In the genomic region with DNA sequence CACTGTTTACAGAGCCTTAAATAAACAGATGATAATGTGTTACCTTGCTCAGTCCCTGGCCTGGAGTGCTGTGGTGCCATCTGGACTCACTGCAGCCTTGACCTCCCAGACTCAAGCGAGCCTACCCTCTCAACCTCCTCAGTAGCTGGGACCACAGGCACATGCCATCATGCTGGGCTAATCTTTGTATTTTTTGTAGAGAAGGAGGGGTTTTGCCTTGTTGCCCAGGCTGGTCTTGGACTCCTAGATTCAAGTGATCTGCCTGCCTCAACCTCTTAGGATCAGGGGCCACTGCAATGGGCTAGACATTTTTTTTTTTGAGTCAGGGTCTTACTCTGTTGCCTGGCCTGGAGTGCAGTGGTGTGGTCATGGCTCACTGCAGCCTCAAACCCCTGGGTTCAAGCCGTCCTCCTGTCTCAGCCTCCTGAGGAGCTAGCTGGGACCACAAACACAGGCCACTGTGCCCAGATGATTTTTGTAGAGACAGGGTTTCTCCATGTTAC, we compare ENCODE assay signal across 1 cellular context.
A peak's percentile ranks its signal among the peaks of the same experiment; 100 is the strongest.
TF ChIP-seq lines count a peak whose summit lies in the region.

No MANE protein-coding gene starts in this region.

TF ChIP-seq in HepG2, 621 proteins besides CTCF, POLR2A, EP300 and RAD21 (continues in another document):
- TF ChIP-seq ZBTB37 (CRISPR knock-in tag; IDR thresholded peaks at IDR 0.05), result no peak
- TF ChIP-seq NR2F6 (IDR thresholded peaks at IDR 0.05), result peak; percentile 98
- TF ChIP-seq NR2F6 (CRISPR knock-in tag; IDR thresholded peaks at IDR 0.05), result peak; percentile 99
- peak; percentile 86 for TF ChIP-seq ZNF136 (CRISPR knock-in tag; IDR thresholded peaks at IDR 0.05; ENCODE audit: low read depth)
- no peak for TF ChIP-seq RBAK (CRISPR knock-in tag; IDR thresholded peaks at IDR 0.05)
- no peak for TF ChIP-seq ATF7 (IDR thresholded peaks at IDR 0.05)
- peak; percentile 90 for TF ChIP-seq ATF7 (CRISPR knock-in tag; IDR thresholded peaks at IDR 0.05)
- TF ChIP-seq ATRX (CRISPR knock-in tag; IDR thresholded peaks at IDR 0.05; ENCODE audit: borderline replicate concordance), result no peak
- no peak for TF ChIP-seq TRAFD1 (CRISPR knock-in tag; IDR thresholded peaks at IDR 0.05; ENCODE audit: borderline replicate concordance)
- peak; percentile 73 for TF ChIP-seq KLF11 (CRISPR knock-in tag; IDR thresholded peaks at IDR 0.05)
- TF ChIP-seq NR2C2 (CRISPR knock-in tag; IDR thresholded peaks at IDR 0.05; ENCODE audit: borderline replicate concordance), result peak; percentile 90
- TF ChIP-seq HIC2 (CRISPR knock-in tag; IDR thresholded peaks at IDR 0.05; ENCODE audit: low read depth), result peak; percentile 95
- no peak for TF ChIP-seq AGO1 (IDR thresholded peaks at IDR 0.05; ENCODE audit: low read depth, low read length, poor library complexity, severe bottlenecking)
- TF ChIP-seq, protein P1, sequence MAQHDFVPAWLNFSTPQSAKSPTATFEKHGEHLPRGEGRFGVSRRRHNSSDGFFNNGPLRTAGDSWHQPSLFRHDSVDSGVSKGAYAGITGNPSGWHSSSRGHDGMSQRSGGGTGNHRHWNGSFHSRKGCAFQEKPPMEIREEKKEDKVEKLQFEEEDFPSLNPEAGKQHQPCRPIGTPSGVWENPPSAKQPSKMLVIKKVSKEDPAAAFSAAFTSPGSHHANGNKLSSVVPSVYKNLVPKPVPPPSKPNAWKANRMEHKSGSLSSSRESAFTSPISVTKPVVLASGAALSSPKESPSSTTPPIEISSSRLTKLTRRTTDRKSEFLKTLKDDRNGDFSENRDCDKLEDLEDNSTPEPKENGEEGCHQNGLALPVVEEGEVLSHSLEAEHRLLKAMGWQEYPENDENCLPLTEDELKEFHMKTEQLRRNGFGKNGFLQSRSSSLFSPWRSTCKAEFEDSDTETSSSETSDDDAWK (CRISPR knock-in tag; IDR thresholded peaks at IDR 0.05), result no peak
- TF ChIP-seq, protein P2, sequence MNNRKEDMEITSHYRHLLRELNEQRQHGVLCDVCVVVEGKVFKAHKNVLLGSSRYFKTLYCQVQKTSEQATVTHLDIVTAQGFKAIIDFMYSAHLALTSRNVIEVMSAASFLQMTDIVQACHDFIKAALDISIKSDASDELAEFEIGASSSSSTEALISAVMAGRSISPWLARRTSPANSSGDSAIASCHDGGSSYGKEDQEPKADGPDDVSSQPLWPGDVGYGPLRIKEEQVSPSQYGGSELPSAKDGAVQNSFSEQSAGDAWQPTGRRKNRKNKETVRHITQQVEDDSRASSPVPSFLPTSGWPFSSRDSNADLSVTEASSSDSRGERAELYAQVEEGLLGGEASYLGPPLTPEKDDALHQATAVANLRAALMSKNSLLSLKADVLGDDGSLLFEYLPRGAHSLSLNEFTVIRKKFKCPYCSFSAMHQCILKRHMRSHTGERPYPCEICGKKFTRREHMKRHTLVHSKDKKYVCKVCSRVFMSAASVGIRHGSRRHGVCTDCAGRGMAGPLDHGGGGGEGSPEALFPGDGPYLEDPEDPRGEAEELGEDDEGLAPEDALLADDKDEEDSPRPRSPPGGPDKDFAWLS (CRISPR knock-in tag; IDR thresholded peaks at IDR 0.05; ENCODE audit: borderline replicate concordance), result no peak
- peak; percentile 90 for TF ChIP-seq KDM6A (CRISPR knock-in tag; IDR thresholded peaks at IDR 0.05; ENCODE audit: low read depth)
- TF ChIP-seq ZNF326 (CRISPR knock-in tag; IDR thresholded peaks at IDR 0.05; ENCODE audit: borderline replicate concordance), result no peak
- TF ChIP-seq CBX5 (CRISPR knock-in tag; IDR thresholded peaks at IDR 0.05; ENCODE audit: borderline replicate concordance), result peak; percentile 77; the same call in 1 of the 2 replicates
- TF ChIP-seq KMT2A (CRISPR knock-in tag; IDR thresholded peaks at IDR 0.05), result no peak
- no peak for TF ChIP-seq ZNF30 (CRISPR knock-in tag; IDR thresholded peaks at IDR 0.05)
- TF ChIP-seq MXI1 (IDR thresholded peaks at IDR 0.05; ENCODE audit: borderline replicate concordance, low read depth, low read length), result no peak; the same call in 2 of the 3 replicates
- peak; percentile 87 for TF ChIP-seq ESRRA (CRISPR knock-in tag; IDR thresholded peaks at IDR 0.05; ENCODE audit: low read depth)
- TF ChIP-seq NFATC3 (CRISPR knock-in tag; IDR thresholded peaks at IDR 0.05), result 0 out of 2 replicates have a peak, but pooled peaks have one; percentile 22
- TF ChIP-seq CREB1 (IDR thresholded peaks at IDR 0.05), result peak; percentile 18; the same call in 1 of the 2 replicates
- peak; percentile 66 for TF ChIP-seq CREB1 (CRISPR knock-in tag; IDR thresholded peaks at IDR 0.05)
- TF ChIP-seq ZNF644 (CRISPR knock-in tag; IDR thresholded peaks at IDR 0.05; ENCODE audit: low read depth), result peak; percentile 95
- TF ChIP-seq, protein P3, sequence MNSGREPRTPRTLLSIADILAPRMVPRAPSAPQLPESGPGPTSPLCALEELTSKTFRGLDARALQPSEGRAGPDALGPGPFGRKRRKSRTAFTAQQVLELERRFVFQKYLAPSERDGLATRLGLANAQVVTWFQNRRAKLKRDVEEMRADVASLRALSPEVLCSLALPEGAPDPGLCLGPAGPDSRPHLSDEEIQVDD (CRISPR knock-in tag; IDR thresholded peaks at IDR 0.05; ENCODE audit: borderline replicate concordance), result no peak
- TF ChIP-seq TOE1 (CRISPR knock-in tag; IDR thresholded peaks at IDR 0.05), result 0 out of 2 replicates have a peak, but pooled peaks have one; percentile 60
- no peak; the same call in 1 of the 2 replicates for TF ChIP-seq ETV6 (CRISPR knock-in tag; conservative IDR thresholded peaks at IDR 0.05)
- peak; percentile 87 for TF ChIP-seq ZNF746 (CRISPR knock-in tag; IDR thresholded peaks at IDR 0.05)
- TF ChIP-seq GLI4 (CRISPR knock-in tag; IDR thresholded peaks at IDR 0.05; ENCODE audit: borderline replicate concordance), result no peak
- TF ChIP-seq ZNF33A (CRISPR knock-in tag; IDR thresholded peaks at IDR 0.05; ENCODE audit: borderline replicate concordance), result no peak
- no peak; the same call in 1 of the 2 replicates for TF ChIP-seq TRIM24 (CRISPR knock-in tag; IDR thresholded peaks at IDR 0.05)
- TF ChIP-seq, protein P4, sequence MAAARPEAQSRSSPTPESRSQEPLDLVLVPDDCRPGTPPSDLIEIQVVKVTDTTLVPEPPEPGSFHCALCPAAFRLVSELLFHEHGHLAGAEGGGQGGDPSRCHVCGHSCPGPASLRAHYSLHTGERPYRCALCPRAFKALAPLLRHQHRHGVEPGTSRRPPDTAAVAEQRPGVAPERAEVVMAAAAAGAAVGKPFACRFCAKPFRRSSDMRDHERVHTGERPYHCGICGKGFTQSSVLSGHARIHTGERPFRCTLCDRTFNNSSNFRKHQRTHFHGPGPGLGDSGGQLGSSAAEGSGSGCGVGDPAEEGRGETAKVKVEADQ (CRISPR knock-in tag; IDR thresholded peaks at IDR 0.05; ENCODE audit: borderline replicate concordance), result peak; percentile 83; the same call in 1 of the 2 replicates
- peak; percentile 72 for TF ChIP-seq BHLHE40 (IDR thresholded peaks at IDR 0.05; ENCODE audit: low read length)
- TF ChIP-seq ZNF468 (CRISPR knock-in tag; IDR thresholded peaks at IDR 0.05), result peak; percentile 93; the same call in 1 of the 2 replicates
- TF ChIP-seq, protein P5, sequence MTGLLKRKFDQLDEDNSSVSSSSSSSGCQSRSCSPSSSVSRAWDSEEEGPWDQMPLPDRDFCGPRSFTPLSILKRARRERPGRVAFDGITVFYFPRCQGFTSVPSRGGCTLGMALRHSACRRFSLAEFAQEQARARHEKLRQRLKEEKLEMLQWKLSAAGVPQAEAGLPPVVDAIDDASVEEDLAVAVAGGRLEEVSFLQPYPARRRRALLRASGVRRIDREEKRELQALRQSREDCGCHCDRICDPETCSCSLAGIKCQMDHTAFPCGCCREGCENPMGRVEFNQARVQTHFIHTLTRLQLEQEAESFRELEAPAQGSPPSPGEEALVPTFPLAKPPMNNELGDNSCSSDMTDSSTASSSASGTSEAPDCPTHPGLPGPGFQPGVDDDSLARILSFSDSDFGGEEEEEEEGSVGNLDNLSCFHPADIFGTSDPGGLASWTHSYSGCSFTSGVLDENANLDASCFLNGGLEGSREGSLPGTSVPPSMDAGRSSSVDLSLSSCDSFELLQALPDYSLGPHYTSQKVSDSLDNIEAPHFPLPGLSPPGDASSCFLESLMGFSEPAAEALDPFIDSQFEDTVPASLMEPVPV (CRISPR knock-in tag; IDR thresholded peaks at IDR 0.05), result peak; percentile 50; the same call in 1 of the 2 replicates
- no peak for TF ChIP-seq JDP2 (CRISPR knock-in tag; IDR thresholded peaks at IDR 0.05; ENCODE audit: borderline replicate concordance)
- peak; percentile 59; the same call in 1 of the 2 replicates for TF ChIP-seq ZNF230 (CRISPR knock-in tag; IDR thresholded peaks at IDR 0.05)
- no peak; the same call in 1 of the 2 replicates for TF ChIP-seq HOXA5 (CRISPR knock-in tag; IDR thresholded peaks at IDR 0.05)
- no peak for TF ChIP-seq MAFK (conservative IDR thresholded peaks at IDR 0.05 in 1 of 2, IDR thresholded peaks at IDR 0.05 in 1 of 2; ENCODE audit: low read length in 2 of 2)
- TF ChIP-seq FOXK1 (CRISPR knock-in tag; IDR thresholded peaks at IDR 0.05; ENCODE audit: borderline replicate concordance, low read depth), result peak; percentile 67
- no peak for TF ChIP-seq ZBTB21 (CRISPR knock-in tag; IDR thresholded peaks at IDR 0.05)
- TF ChIP-seq MEF2D (CRISPR knock-in tag; IDR thresholded peaks at IDR 0.05), result peak; percentile 97
- 0 out of 2 replicates have a peak, but pooled peaks have one; percentile 55 for TF ChIP-seq ZNF552 (CRISPR knock-in tag; IDR thresholded peaks at IDR 0.05; ENCODE audit: borderline replicate concordance)
- peak; percentile 12; the same call in 1 of the 2 replicates for TF ChIP-seq AHR (CRISPR knock-in tag; IDR thresholded peaks at IDR 0.05)
- TF ChIP-seq TAF1 (CRISPR knock-in tag; IDR thresholded peaks at IDR 0.05), result 0 out of 2 replicates have a peak, but pooled peaks have one; percentile 34
- TF ChIP-seq, protein P6, sequence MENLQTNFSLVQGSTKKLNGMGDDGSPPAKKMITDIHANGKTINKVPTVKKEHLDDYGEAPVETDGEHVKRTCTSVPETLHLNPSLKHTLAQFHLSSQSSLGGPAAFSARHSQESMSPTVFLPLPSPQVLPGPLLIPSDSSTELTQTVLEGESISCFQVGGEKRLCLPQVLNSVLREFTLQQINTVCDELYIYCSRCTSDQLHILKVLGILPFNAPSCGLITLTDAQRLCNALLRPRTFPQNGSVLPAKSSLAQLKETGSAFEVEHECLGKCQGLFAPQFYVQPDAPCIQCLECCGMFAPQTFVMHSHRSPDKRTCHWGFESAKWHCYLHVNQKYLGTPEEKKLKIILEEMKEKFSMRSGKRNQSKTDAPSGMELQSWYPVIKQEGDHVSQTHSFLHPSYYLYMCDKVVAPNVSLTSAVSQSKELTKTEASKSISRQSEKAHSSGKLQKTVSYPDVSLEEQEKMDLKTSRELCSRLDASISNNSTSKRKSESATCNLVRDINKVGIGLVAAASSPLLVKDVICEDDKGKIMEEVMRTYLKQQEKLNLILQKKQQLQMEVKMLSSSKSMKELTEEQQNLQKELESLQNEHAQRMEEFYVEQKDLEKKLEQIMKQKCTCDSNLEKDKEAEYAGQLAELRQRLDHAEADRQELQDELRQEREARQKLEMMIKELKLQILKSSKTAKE (CRISPR knock-in tag; IDR thresholded peaks at IDR 0.05; ENCODE audit: borderline replicate concordance), result peak; percentile 96
- TF ChIP-seq, protein P7, sequence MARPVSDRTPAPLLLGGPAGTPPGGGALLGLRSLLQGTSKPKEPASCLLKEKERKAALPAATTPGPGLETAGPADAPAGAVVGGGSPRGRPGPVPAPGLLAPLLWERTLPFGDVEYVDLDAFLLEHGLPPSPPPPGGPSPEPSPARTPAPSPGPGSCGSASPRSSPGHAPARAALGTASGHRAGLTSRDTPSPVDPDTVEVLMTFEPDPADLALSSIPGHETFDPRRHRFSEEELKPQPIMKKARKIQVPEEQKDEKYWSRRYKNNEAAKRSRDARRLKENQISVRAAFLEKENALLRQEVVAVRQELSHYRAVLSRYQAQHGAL (CRISPR knock-in tag; IDR thresholded peaks at IDR 0.05; ENCODE audit: not compliant biosample characterization), result no peak
